In genomic region chr17:36002631-36003030, GRCh38 we compare ENCODE assay signal across 30 cellular contexts. TPM values are rescaled to one million over a fixed set of nuclear protein-coding genes. Genes with fewer than 3 reads are reported as not detected.
"Had no signal": no experiment of that assay in that cellular context is flagged by ENCODE, and none has a peak within 500 bp of the region (broad histone marks: within the 10 kb centered on the region; RNA-seq: fewer than 3 reads in every experiment).

No MANE protein-coding gene starts in this region.

- H3K4me3 ChIP-seq: SJCRH30 had no signal

- H3K27ac ChIP-seq: RWPE1, SJCRH30, VCaP had no signal

- H3K36me3 ChIP-seq: SJCRH30 had no signal

- H3K4me2 ChIP-seq: SK-N-SH had no signal

- DNase-seq: activated CD4-positive, alpha-beta memory T cell treated with anti-CD3 and anti-CD28 coated beads for 36 hours; activated CD4-positive, alpha-beta T cell treated with anti-CD3 and anti-CD28 coated beads, Interleukin-2, amount 10 ng/mL, durations not matched to agents 7 days and 5 days; activated CD4-positive, CD25-positive, alpha-beta regulatory T cell; activated CD8-positive, alpha-beta memory T cell treated with anti-CD3 and anti-CD28 coated beads for 24 hours; activated gamma-delta T cell; activated naive CD4-positive, alpha-beta T cell treated with anti-CD3 and anti-CD28 coated beads for 36 hours; activated T-cell treated with anti-CD3 and anti-CD28 coated beads for 4 hours; activated T-cell treated with anti-CD3 and anti-CD28 coated beads, Interleukin-2, amount 50 U/mL, for 48 hours; amygdala; NCI-H1048; NCI-H1694; NCI-H226; NCI-H526; OCI-M1; Right ventricle myocardium superior; SJCRH30; SK-N-SH; T-helper 1 cell had no signal

- H3K4me3 Mint-ChIP-seq: activated CD4-positive, alpha-beta memory T cell treated with anti-CD3 and anti-CD28 coated beads for 36 hours; activated CD4-positive, alpha-beta T cell treated with anti-CD3 and anti-CD28 coated beads, Interleukin-2, amount 10 ng/mL, durations not matched to agents 7 days and 5 days; activated naive CD4-positive, alpha-beta T cell treated with anti-CD3 and anti-CD28 coated beads for 36 hours; activated naive CD8-positive, alpha-beta T cell; activated T-helper 17 cell treated with anti-CD3 and anti-CD28 coated beads, Interleukin-2, amount 50 U/mL, for 72 hours; brain; central memory CD8-positive, alpha-beta T cell had no signal

- H3K4me1 ChIP-seq: SJCRH30 had no signal

- H3K9me3 Mint-ChIP-seq: activated CD4-positive, alpha-beta memory T cell treated with anti-CD3 and anti-CD28 coated beads for 36 hours; activated CD4-positive, alpha-beta T cell treated with anti-CD3 and anti-CD28 coated beads, Interleukin-2, amount 10 ng/mL, durations not matched to agents 7 days and 5 days; activated naive CD4-positive, alpha-beta T cell treated with anti-CD3 and anti-CD28 coated beads for 36 hours; activated T-helper 17 cell treated with anti-CD3 and anti-CD28 coated beads, Interleukin-2, amount 50 U/mL, for 72 hours; brain; central memory CD8-positive, alpha-beta T cell had no signal

- H3K27me3 Mint-ChIP-seq: activated naive CD8-positive, alpha-beta T cell; central memory CD8-positive, alpha-beta T cell had no signal

- H3K27me3 ChIP-seq: Peyer's patch had no signal

- H3K36me3 Mint-ChIP-seq: activated CD4-positive, alpha-beta memory T cell treated with anti-CD3 and anti-CD28 coated beads for 36 hours; activated naive CD8-positive, alpha-beta T cell; brain had no signal

- H3K9me3 ChIP-seq: Peyer's patch, SJCRH30, SK-N-SH had no signal

- ATAC-seq: activated T-helper 17 cell treated with anti-CD3 and anti-CD28 coated beads, Interleukin-2, amount 50 U/mL, for 72 hours had no signal

- H3K4me1 Mint-ChIP-seq: activated T-helper 17 cell treated with anti-CD3 and anti-CD28 coated beads, Interleukin-2, amount 50 U/mL, for 72 hours; brain had no signal

- H3K27ac Mint-ChIP-seq: activated CD4-positive, alpha-beta memory T cell treated with anti-CD3 and anti-CD28 coated beads for 36 hours; activated CD4-positive, alpha-beta T cell treated with anti-CD3 and anti-CD28 coated beads, Interleukin-2, amount 10 ng/mL, durations not matched to agents 7 days and 5 days; activated naive CD4-positive, alpha-beta T cell treated with anti-CD3 and anti-CD28 coated beads for 36 hours; activated naive CD8-positive, alpha-beta T cell; activated T-helper 17 cell treated with anti-CD3 and anti-CD28 coated beads, Interleukin-2, amount 50 U/mL, for 72 hours had no signal

- H3K9ac ChIP-seq: SK-N-SH had no signal

- FAIRE-seq: astrocyte had no signal

RNA-seq across cellular contexts. Expression of gene CCL15, which starts 1.3 kb away (rescaled TPM):
- total RNA-seq: activated CD4-positive, alpha-beta memory T cell treated with anti-CD3 and anti-CD28 coated beads for 36 hours; activated CD4-positive, alpha-beta T cell treated with anti-CD3 and anti-CD28 coated beads, Interleukin-2, amount 10 ng/mL, durations not matched to agents 7 days and 5 days; activated naive CD4-positive, alpha-beta T cell treated with anti-CD3 and anti-CD28 coated beads for 36 hours; activated T-helper 17 cell treated with anti-CD3 and anti-CD28 coated beads, Interleukin-2, amount 50 U/mL, for 72 hours; astrocyte; LHCN-M2; M059J; NCI-H460; Right ventricle myocardium superior; SJCRH30; T-helper 2 cell treated with Interferon-gamma antibody and Interleukin-4, amounts not matched to agents 100 ng/mL and 5 ng/mL, for 36 hours had no signal
- polyA plus RNA-seq: SK-N-SH had no signal

RNA-seq across cellular contexts. Expression of gene CCL23, which starts 15.1 kb away (rescaled TPM):
- total RNA-seq: activated CD4-positive, alpha-beta memory T cell treated with anti-CD3 and anti-CD28 coated beads for 36 hours; activated CD4-positive, alpha-beta T cell treated with anti-CD3 and anti-CD28 coated beads, Interleukin-2, amount 10 ng/mL, durations not matched to agents 7 days and 5 days; activated naive CD4-positive, alpha-beta T cell treated with anti-CD3 and anti-CD28 coated beads for 36 hours; activated T-helper 17 cell treated with anti-CD3 and anti-CD28 coated beads, Interleukin-2, amount 50 U/mL, for 72 hours; astrocyte; LHCN-M2; M059J; NCI-H460; Right ventricle myocardium superior; SJCRH30; T-helper 2 cell treated with Interferon-gamma antibody and Interleukin-4, amounts not matched to agents 100 ng/mL and 5 ng/mL, for 36 hours had no signal
- polyA plus RNA-seq: SK-N-SH had no signal

RNA-seq across cellular contexts. Expression of gene CCL14, which starts 16.1 kb away (rescaled TPM):
- total RNA-seq: activated CD4-positive, alpha-beta memory T cell treated with anti-CD3 and anti-CD28 coated beads for 36 hours; activated CD4-positive, alpha-beta T cell treated with anti-CD3 and anti-CD28 coated beads, Interleukin-2, amount 10 ng/mL, durations not matched to agents 7 days and 5 days; activated naive CD4-positive, alpha-beta T cell treated with anti-CD3 and anti-CD28 coated beads for 36 hours; activated T-helper 17 cell treated with anti-CD3 and anti-CD28 coated beads, Interleukin-2, amount 50 U/mL, for 72 hours; astrocyte; LHCN-M2; M059J; NCI-H460; SJCRH30; T-helper 2 cell treated with Interferon-gamma antibody and Interleukin-4, amounts not matched to agents 100 ng/mL and 5 ng/mL, for 36 hours had no signal
- polyA plus RNA-seq: SK-N-SH had no signal

RNA-seq across cellular contexts. Expression of gene CCL16, which starts 21.3 kb away (rescaled TPM):
- total RNA-seq: activated CD4-positive, alpha-beta memory T cell treated with anti-CD3 and anti-CD28 coated beads for 36 hours; activated CD4-positive, alpha-beta T cell treated with anti-CD3 and anti-CD28 coated beads, Interleukin-2, amount 10 ng/mL, durations not matched to agents 7 days and 5 days; activated naive CD4-positive, alpha-beta T cell treated with anti-CD3 and anti-CD28 coated beads for 36 hours; activated T-helper 17 cell treated with anti-CD3 and anti-CD28 coated beads, Interleukin-2, amount 50 U/mL, for 72 hours; astrocyte; LHCN-M2; M059J; NCI-H460; Right ventricle myocardium superior; SJCRH30; T-helper 2 cell treated with Interferon-gamma antibody and Interleukin-4, amounts not matched to agents 100 ng/mL and 5 ng/mL, for 36 hours had no signal
- polyA plus RNA-seq: SK-N-SH had no signal

RNA-seq across cellular contexts. Expression of gene LYZL6, which starts 59.1 kb away (rescaled TPM):
- total RNA-seq: activated CD4-positive, alpha-beta memory T cell treated with anti-CD3 and anti-CD28 coated beads for 36 hours; activated CD4-positive, alpha-beta T cell treated with anti-CD3 and anti-CD28 coated beads, Interleukin-2, amount 10 ng/mL, durations not matched to agents 7 days and 5 days; activated naive CD4-positive, alpha-beta T cell treated with anti-CD3 and anti-CD28 coated beads for 36 hours; activated T-helper 17 cell treated with anti-CD3 and anti-CD28 coated beads, Interleukin-2, amount 50 U/mL, for 72 hours; astrocyte; LHCN-M2; M059J; NCI-H460; Peyer's patch; Right ventricle myocardium superior; SJCRH30; T-helper 2 cell treated with Interferon-gamma antibody and Interleukin-4, amounts not matched to agents 100 ng/mL and 5 ng/mL, for 36 hours had no signal
- polyA plus RNA-seq: SK-N-SH had no signal
